In the genomic region with DNA sequence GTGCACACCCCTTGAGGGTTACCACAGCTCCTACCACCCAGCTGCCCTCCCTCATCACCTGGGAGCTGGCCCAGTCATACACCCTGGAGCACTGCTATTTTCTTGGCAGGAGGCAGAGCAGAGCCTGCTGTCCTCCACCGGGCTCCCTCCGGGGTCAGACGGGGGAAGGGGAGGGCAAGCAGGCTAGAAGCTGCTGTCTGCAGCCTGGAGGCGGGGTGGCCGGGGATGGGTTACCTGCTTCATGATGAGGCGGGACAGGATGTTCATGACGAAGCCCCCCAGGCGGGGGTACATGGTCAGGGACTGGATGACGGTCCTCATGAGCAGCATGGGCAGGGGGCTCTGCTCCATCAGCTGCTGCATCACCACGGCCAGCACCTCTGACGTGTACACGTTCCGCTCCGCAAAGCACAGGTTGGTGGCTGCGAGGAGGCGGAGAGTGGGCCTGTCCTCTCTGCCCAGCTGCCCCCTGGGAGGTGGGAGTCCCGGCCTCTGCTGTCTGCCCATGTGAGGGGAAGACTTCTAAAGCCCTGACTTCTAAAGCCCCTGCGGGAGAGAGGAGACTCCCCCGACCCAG, we compare ENCODE assay signal across 7 cellular contexts.
DNase-seq lines count a peak whose midpoint lies in the region; ATAC-seq lines count a peak whose summit lies in the region.
"Had no signal": no experiment of that assay in that cellular context is flagged by ENCODE, and none has a peak within 500 bp of the region (broad histone marks: within the 10 kb centered on the region; RNA-seq: fewer than 3 reads in every experiment).

No MANE protein-coding gene starts in this region.

- peak overlapping the region; percentile 37 for H3K9ac ChIP-seq in iPS-15b (ENCODE audit: low read depth, low read length)

- no peak for ATAC-seq in HG03469 (IDR thresholded peaks at IDR 0.05; ENCODE audit: unreplicated experiment)

- H3K36me3 ChIP-seq in iPS-15b (ENCODE audit: control insufficient read depth, insufficient read depth, low read length): peaks cover 28% of the 10 kb centered on the region

- H3K9me3 ChIP-seq in iPS-15b (ENCODE audit: control insufficient read depth, insufficient read depth, low read length): no peaks in the 10 kb centered on the region
- H3K9me3 ChIP-seq: Caco-2 had no signal

- peak; percentile 20 for DNase-seq in EL
- DNase-seq in NCI-H2196 treated with DMSO at 0.1 percent for 48 hours (lab: John Stamatoyannopoulos, UW; ENCODE audit: unreplicated experiment): peak; percentile 8
- no peak for DNase-seq in NCI-H2107 (lab: John Stamatoyannopoulos, UW)
- DNase-seq in DMS 273 (lab: John Stamatoyannopoulos, UW; ENCODE audit: unreplicated experiment): no peak

- peaks cover 6% of the 10 kb centered on the region for H3K4me1 ChIP-seq in iPS-15b (ENCODE audit: control insufficient read depth, insufficient read depth, low read length)

- H3K4me3 ChIP-seq in iPS-15b (ENCODE audit: low read depth, low read length): peak overlapping the region; percentile 30

- no peaks in the 10 kb centered on the region for H3K27me3 ChIP-seq in iPS-15b (ENCODE audit: control insufficient read depth, insufficient read depth, low read length)

Comparison
In these comparisons a context has a peak if more than half of its experiments do, and no peak if none do; other contexts are left out.
1. DNase-seq: peak in EL (single experiment) and NCI-H2196 treated with DMSO at 0.1 percent for 48 hours (single experiment); none in NCI-H2107 (single experiment) and DMS 273 (single experiment).